In genomic region chr3:195165264-195165608, GRCh38 we compare ENCODE assay signal across 21 cellular contexts.
DNase-seq lines count a peak whose midpoint lies in the region; ATAC-seq and TF ChIP-seq lines count a peak whose summit lies in the region.
"Had no signal": no experiment of that assay in that cellular context is flagged by ENCODE, and none has a peak within 500 bp of the region (broad histone marks: within the 10 kb centered on the region; RNA-seq: fewer than 3 reads in every experiment).

No MANE protein-coding gene starts in this region.

- H3K27me3 ChIP-seq in GM23338 (ENCODE audit: insufficient read depth), result no peaks in the 10 kb centered on the region
- H3K27me3 ChIP-seq in sigmoid colon, result no peaks in the 10 kb centered on the region

- H3K36me3 ChIP-seq in GM23338 (ENCODE audit: insufficient read depth) (no peaks in the 10 kb centered on the region), sigmoid colon (no peaks in the 10 kb centered on the region)

- peaks cover 5% of the 10 kb centered on the region; the same call in 1 of the 2 replicates for H3K79me2 ChIP-seq in GM23338 (replicated peaks; ENCODE audit: insufficient read depth)

- H3K4me2 ChIP-seq in GM23338, result no peak overlapping the region

- WGBS in sigmoid colon, 2 donors, result 94 to 96% methylated on average over 7 of the region's 7 CpGs

- H3K27ac Mint-ChIP-seq in activated naive CD8-positive, alpha-beta T cell treated with anti-CD3 and anti-CD28 coated beads for 36 hours, result peak overlapping the region; percentile 4
- H3K27ac Mint-ChIP-seq in activated naive CD8-positive, alpha-beta T cell treated with anti-CD3 and anti-CD28 coated beads, Interleukin-2, amount 50 U/mL, for 24 hours, result no peak overlapping the region
- H3K27ac Mint-ChIP-seq in GM23338, result peak overlapping the region; percentile 40; the same call in 1 of the 2 replicates
- peak overlapping the region; percentile 76 for H3K27ac Mint-ChIP-seq in central memory CD8-positive, alpha-beta T cell (ENCODE audit: low read depth)
- H3K27ac Mint-ChIP-seq in activated T-helper 1 cell treated with anti-CD3 and anti-CD28 coated beads, Interleukin-12 subunit alpha, Interleukin-12 subunit beta, Interleukin-2, Interleukin-4 antibody, amounts not matched to agents 30 ng/mL and 10 ng/mL and 1 ng/mL, durations not matched to agents 14 hours and 24 hours and 36 hours, result no peak overlapping the region

- no peaks in the 10 kb centered on the region for H4K20me1 ChIP-seq in GM23338 (replicated peaks; ENCODE audit: insufficient read depth)

- H3K4me3 ChIP-seq in GM23338 (no peak overlapping the region), sigmoid colon (no peak overlapping the region)
- H3K4me3 ChIP-seq: GM23248 had no signal

- H3F3A ChIP-seq in GM23338 (replicated peaks; ENCODE audit: low read depth), result no peaks in the 10 kb centered on the region

- H3K36me3 Mint-ChIP-seq in activated naive CD8-positive, alpha-beta T cell treated with anti-CD3 and anti-CD28 coated beads for 36 hours, result peaks cover 5% of the 10 kb centered on the region
- no peaks in the 10 kb centered on the region for H3K36me3 Mint-ChIP-seq in activated naive CD8-positive, alpha-beta T cell treated with anti-CD3 and anti-CD28 coated beads, Interleukin-2, amount 50 U/mL, for 24 hours (ENCODE audit: low read depth)
- no peaks in the 10 kb centered on the region; the same call in 2 of the 3 replicates for H3K36me3 Mint-ChIP-seq in GM23338 (ENCODE audit: low read depth)
- no peaks in the 10 kb centered on the region for H3K36me3 Mint-ChIP-seq in central memory CD8-positive, alpha-beta T cell (ENCODE audit: insufficient read depth)
- H3K36me3 Mint-ChIP-seq in activated T-helper 1 cell treated with anti-CD3 and anti-CD28 coated beads, Interleukin-12 subunit alpha, Interleukin-12 subunit beta, Interleukin-2, Interleukin-4 antibody, amounts not matched to agents 30 ng/mL and 10 ng/mL and 1 ng/mL, durations not matched to agents 14 hours and 24 hours and 36 hours (ENCODE audit: low read depth), result no peaks in the 10 kb centered on the region

- H3K4me1 Mint-ChIP-seq in activated naive CD8-positive, alpha-beta T cell treated with anti-CD3 and anti-CD28 coated beads for 36 hours, result peaks cover 38% of the 10 kb centered on the region
- H3K4me1 Mint-ChIP-seq in activated naive CD8-positive, alpha-beta T cell treated with anti-CD3 and anti-CD28 coated beads, Interleukin-2, amount 50 U/mL, for 24 hours, result peaks cover 42% of the 10 kb centered on the region
- H3K4me1 Mint-ChIP-seq in GM23338, result peaks cover 8% of the 10 kb centered on the region
- peaks cover 32% of the 10 kb centered on the region for H3K4me1 Mint-ChIP-seq in central memory CD8-positive, alpha-beta T cell
- peaks cover 38% of the 10 kb centered on the region for H3K4me1 Mint-ChIP-seq in activated T-helper 1 cell treated with anti-CD3 and anti-CD28 coated beads, Interleukin-12 subunit alpha, Interleukin-12 subunit beta, Interleukin-2, Interleukin-4 antibody, amounts not matched to agents 30 ng/mL and 10 ng/mL and 1 ng/mL, durations not matched to agents 14 hours and 24 hours and 36 hours (ENCODE audit: low read depth)

- H3K27me3 Mint-ChIP-seq in activated naive CD8-positive, alpha-beta T cell treated with anti-CD3 and anti-CD28 coated beads for 36 hours, result no peaks in the 10 kb centered on the region
- no peaks in the 10 kb centered on the region for H3K27me3 Mint-ChIP-seq in activated naive CD8-positive, alpha-beta T cell treated with anti-CD3 and anti-CD28 coated beads, Interleukin-2, amount 50 U/mL, for 24 hours
- H3K27me3 Mint-ChIP-seq in GM23338 (ENCODE audit: insufficient read depth, low read depth, poor library complexity), result peaks cover 6% of the 10 kb centered on the region
- H3K27me3 Mint-ChIP-seq in central memory CD8-positive, alpha-beta T cell, result no peaks in the 10 kb centered on the region
- no peaks in the 10 kb centered on the region for H3K27me3 Mint-ChIP-seq in activated T-helper 1 cell treated with anti-CD3 and anti-CD28 coated beads, Interleukin-12 subunit alpha, Interleukin-12 subunit beta, Interleukin-2, Interleukin-4 antibody, amounts not matched to agents 30 ng/mL and 10 ng/mL and 1 ng/mL, durations not matched to agents 14 hours and 24 hours and 36 hours (ENCODE audit: insufficient read depth)

- no peaks in the 10 kb centered on the region for H3K9me2 ChIP-seq in GM23338 (ENCODE audit: insufficient read depth)

- TF ChIP-seq CTCF in GM23338 (conservative IDR thresholded peaks at IDR 0.05; ENCODE audit: low read depth in 2 of 2), result no peak
- no peak for TF ChIP-seq CTCF in sigmoid colon (IDR thresholded peaks at IDR 0.05)

- no peak overlapping the region for H3K4me3 Mint-ChIP-seq in activated naive CD8-positive, alpha-beta T cell treated with anti-CD3 and anti-CD28 coated beads for 36 hours
- no peak overlapping the region for H3K4me3 Mint-ChIP-seq in activated naive CD8-positive, alpha-beta T cell treated with anti-CD3 and anti-CD28 coated beads, Interleukin-2, amount 50 U/mL, for 24 hours
- H3K4me3 Mint-ChIP-seq in GM23338, result no peak overlapping the region
- H3K4me3 Mint-ChIP-seq in central memory CD8-positive, alpha-beta T cell, result no peak overlapping the region
- no peak overlapping the region for H3K4me3 Mint-ChIP-seq in activated T-helper 1 cell treated with anti-CD3 and anti-CD28 coated beads, Interleukin-12 subunit alpha, Interleukin-12 subunit beta, Interleukin-2, Interleukin-4 antibody, amounts not matched to agents 30 ng/mL and 10 ng/mL and 1 ng/mL, durations not matched to agents 14 hours and 24 hours and 36 hours

- no peak for DNase-seq in activated naive CD8-positive, alpha-beta T cell treated with anti-CD3 and anti-CD28 coated beads for 36 hours
- no peak for DNase-seq in activated naive CD8-positive, alpha-beta T cell treated with anti-CD3 and anti-CD28 coated beads, Interleukin-2, amount 50 U/mL, for 24 hours
- no peak for DNase-seq in GM23338 (ENCODE audit: low spot score)
- DNase-seq in central memory CD8-positive, alpha-beta T cell (ENCODE audit: low spot score in 2 of 2), result no peak
- DNase-seq in sigmoid colon, result peak; percentile 26
- no peak for DNase-seq in activated T-helper 1 cell treated with anti-CD3 and anti-CD28 coated beads, Interleukin-12 subunit alpha, Interleukin-12 subunit beta, Interleukin-2, Interleukin-4 antibody, amounts not matched to agents 30 ng/mL and 10 ng/mL and 1 ng/mL, durations not matched to agents 14 hours and 24 hours and 36 hours (ENCODE audit: low spot score)
- DNase-seq in islet precursor cell, result no peak
- DNase-seq: DMS 273 treated with DMSO at 0.1 percent for 48 hours; GDM1; GM23248; KBM-7; MV-4-11; NCI-H187; NCI-H2107; NCI-H510A; NCI-H748 treated with DMSO at 0.1 percent for 48 hours; NK-92 treated with Interleukin-12 subunit alpha and Interleukin-12 subunit beta, amount 100 ng/mL, for 24 hours; OCI-M1; Right ventricle myocardium superior had no signal

- H3K27ac ChIP-seq in GM23338 (ENCODE audit: low read depth) (no peak overlapping the region), sigmoid colon (no peak overlapping the region)
- H3K27ac ChIP-seq: GM23248 had no signal

- H3K9me3 ChIP-seq in sigmoid colon, result no peaks in the 10 kb centered on the region

- no peak for TF ChIP-seq POLR2A in sigmoid colon (IDR thresholded peaks at IDR 0.05)

- intact Hi-C loops in sigmoid colon (cut with DNase I), result no loop called here
- intact Hi-C loops in activated T-helper 1 cell treated with anti-CD3 and anti-CD28 coated beads, Interleukin-12 subunit alpha, Interleukin-12 subunit beta, Interleukin-2, Interleukin-4 antibody, amounts not matched to agents 30 ng/mL and 10 ng/mL and 1 ng/mL, durations not matched to agents 14 hours and 24 hours and 36 hours (cut with micrococcal nuclease), result no loop called here

- no peak overlapping the region for H2AFZ ChIP-seq in GM23338
- H2AFZ ChIP-seq: GM23248 had no signal

- H3K4me1 ChIP-seq in GM23338 (ENCODE audit: insufficient read depth), result no peaks in the 10 kb centered on the region
- peaks cover 0 to 29% (median 14%) of the 10 kb centered on the region in 4 donors for H3K4me1 ChIP-seq in sigmoid colon

- no peak for TF ChIP-seq EP300 in sigmoid colon (IDR thresholded peaks at IDR 0.05)

- no peaks in the 10 kb centered on the region for H3K9me3 Mint-ChIP-seq in activated naive CD8-positive, alpha-beta T cell treated with anti-CD3 and anti-CD28 coated beads for 36 hours
- H3K9me3 Mint-ChIP-seq in activated naive CD8-positive, alpha-beta T cell treated with anti-CD3 and anti-CD28 coated beads, Interleukin-2, amount 50 U/mL, for 24 hours, result no peaks in the 10 kb centered on the region
- no peaks in the 10 kb centered on the region for H3K9me3 Mint-ChIP-seq in GM23338
- H3K9me3 Mint-ChIP-seq in central memory CD8-positive, alpha-beta T cell, result no peaks in the 10 kb centered on the region
- H3K9me3 Mint-ChIP-seq in activated T-helper 1 cell treated with anti-CD3 and anti-CD28 coated beads, Interleukin-12 subunit alpha, Interleukin-12 subunit beta, Interleukin-2, Interleukin-4 antibody, amounts not matched to agents 30 ng/mL and 10 ng/mL and 1 ng/mL, durations not matched to agents 14 hours and 24 hours and 36 hours, result no peaks in the 10 kb centered on the region

- ATAC-seq in activated naive CD8-positive, alpha-beta T cell treated with anti-CD3 and anti-CD28 coated beads, Interleukin-2, amount 50 U/mL, for 24 hours, result no peak
- no peak for ATAC-seq in GM23338
- no peak for ATAC-seq in central memory CD8-positive, alpha-beta T cell (replicated peaks; ENCODE audit: extremely low read depth, poor library complexity, severe bottlenecking)
- ATAC-seq in HG03354 (IDR thresholded peaks at IDR 0.05; ENCODE audit: poor library complexity, severe bottlenecking, unreplicated experiment), result no peak
- ATAC-seq: HCT116 had no signal

TF ChIP-seq in GM23338, 12 proteins besides CTCF, POLR2A, EP300 and RAD21:
- TF ChIP-seq POLR2AphosphoS5 (IDR thresholded peaks at IDR 0.05; ENCODE audit: low read depth) (no peak), STAT1 (IDR thresholded peaks at IDR 0.05; ENCODE audit: unreplicated experiment) (no peak)

Comparison
In these comparisons a context has a peak if more than half of its experiments do, and no peak if none do; other contexts are left out.
1. H3K27ac Mint-ChIP-seq: peak in activated naive CD8-positive, alpha-beta T cell treated with anti-CD3 and anti-CD28 coated beads for 36 hours (single experiment), GM23338 (single experiment) and central memory CD8-positive, alpha-beta T cell (single experiment); none in activated naive CD8-positive, alpha-beta T cell treated with anti-CD3 and anti-CD28 coated beads, Interleukin-2, amount 50 U/mL, for 24 hours (single experiment) and activated T-helper 1 cell treated with anti-CD3 and anti-CD28 coated beads, Interleukin-12 subunit alpha, Interleukin-12 subunit beta, Interleukin-2, Interleukin-4 antibody, amounts not matched to agents 30 ng/mL and 10 ng/mL and 1 ng/mL, durations not matched to agents 14 hours and 24 hours and 36 hours (single experiment).